12 cellular contexts compared by ENCODE assay signal in genomic region chr22:50540352-50540751, GRCh38. TPM values are rescaled to one million over a fixed set of nuclear protein-coding genes. Genes with fewer than 3 reads are reported as not detected.
DNase-seq lines count a peak whose midpoint lies in the region; ATAC-seq and TF ChIP-seq lines count a peak whose summit lies in the region.
"Had no signal": no experiment of that assay in that cellular context is flagged by ENCODE, and none has a peak within 500 bp of the region (broad histone marks: within the 10 kb centered on the region; RNA-seq: fewer than 3 reads in every experiment).

No MANE protein-coding gene starts in this region.

- peak overlapping the region; percentile 90 for H3K4me3 Mint-ChIP-seq in natural killer cell treated with Interleukin-12 subunit alpha and Interleukin-12 subunit beta and Interleukin-15 and Interleukin-18, amount 100 ng/mL, for 72 hours

- TF ChIP-seq RAD21 in IMR-90 (IDR thresholded peaks at IDR 0.05; ENCODE audit: low read length), result no peak

- H3K56ac ChIP-seq in IMR-90 (ENCODE audit: extremely low read depth, insufficient read depth, low read length), result no peak overlapping the region

- TF ChIP-seq POLR2A in IMR-90 (IDR thresholded peaks at IDR 0.05; ENCODE audit: low read depth, low read length), result no peak

- no peak overlapping the region; the same call in 1 of the 2 replicates for H3K18ac ChIP-seq in IMR-90 (ENCODE audit: low read depth, low read length)

- H3K27ac ChIP-seq in BLaER1 (no peak overlapping the region; the same call in 1 of the 2 replicates), IMR-90 (ENCODE audit: insufficient read depth, low read length) (no peak overlapping the region), ascending aorta (peak overlapping the region; percentile 76 to 77)

- CTCF ChIA-PET in IMR-90 (lab: Yijun Ruan, JAX), result interaction anchor here (0.6 to 0.9 kb wide), 3 partner anchors 37 to 47 kb away, joined by 3 to 6 read pairs (median 4); no protein-coding TSS in a partner anchor

- H3K36me3 ChIP-seq in BLaER1 (no peaks in the 10 kb centered on the region), IMR-90 (ENCODE audit: control insufficient read depth, insufficient read depth, low read length) (no peaks in the 10 kb centered on the region), ascending aorta (no peaks in the 10 kb centered on the region)
- H3K36me3 ChIP-seq: prostate gland had no signal

- in situ Hi-C loops in IMR-90 (cut with MboI; ENCODE audit: low sequenced_read_pairs), result no loop called here

- WGBS in IMR-90 (ENCODE audit: extremely low coverage in 2 of 2, insufficient read length in 1 of 2), 2 experiments, result no CpG with 5 or more reads among the region's 10 CpGs

- H3K4me3 ChIP-seq in BLaER1 (no peak overlapping the region), IMR-90 (ENCODE audit: insufficient read depth, low read depth, low read length) (no peak overlapping the region), ascending aorta (no peak overlapping the region)
- H3K4me3 ChIP-seq: prostate gland had no signal

- POLR2A ChIA-PET in IMR-90 (lab: Charles Lee; ENCODE audit: unreplicated experiment), result interaction anchor here (0.7 kb wide), 1 partner anchor 16 kb away, joined by 9 read pairs; no protein-coding TSS in a partner anchor

- H2AK9ac ChIP-seq in IMR-90 (replicated peaks; ENCODE audit: low read depth, low read length, poor library complexity), result no peak overlapping the region

- dilution Hi-C loops in IMR-90 (cut with HindIII; ENCODE audit: low sequenced_read_pairs, unreplicated experiment), result no loop called here

- H3K4me1 ChIP-seq in BLaER1 (peaks cover 33% of the 10 kb centered on the region), IMR-90 (ENCODE audit: control insufficient read depth, insufficient read depth, low read length) (peaks cover 12% of the 10 kb centered on the region), ascending aorta (peaks cover 3 to 6% of the 10 kb centered on the region in 2 donors)
- H3K4me1 ChIP-seq: prostate gland had no signal

- H3K4me1 Mint-ChIP-seq in natural killer cell treated with Interleukin-12 subunit alpha and Interleukin-12 subunit beta and Interleukin-15 and Interleukin-18, amount 100 ng/mL, for 72 hours (ENCODE audit: low read depth in 2 of 2), result peaks cover 60 to 62% of the 10 kb centered on the region in 2 donors

- peaks cover 16% of the 10 kb centered on the region for H3K36me3 Mint-ChIP-seq in natural killer cell treated with Interleukin-12 subunit alpha and Interleukin-12 subunit beta and Interleukin-15 and Interleukin-18, amount 100 ng/mL, for 72 hours

- no peak overlapping the region for H2BK20ac ChIP-seq in IMR-90 (ENCODE audit: low read depth, low read length)

- peaks cover 5% of the 10 kb centered on the region for H3K9me3 Mint-ChIP-seq in natural killer cell treated with Interleukin-12 subunit alpha and Interleukin-12 subunit beta and Interleukin-15 and Interleukin-18, amount 100 ng/mL, for 72 hours

- no peak overlapping the region for H2AK5ac ChIP-seq in IMR-90 (ENCODE audit: low read depth, low read length)

- H3K14ac ChIP-seq in IMR-90 (replicated peaks; ENCODE audit: low read depth, low read length), result no peak overlapping the region

- no peak overlapping the region for H4K91ac ChIP-seq in IMR-90 (ENCODE audit: insufficient read depth, low read depth, low read length)

- no TSS peak for BruUV-seq in IMR-90 (replicated peaks; lab: Mats Ljungman, UMichigan)

- H2BK120ac ChIP-seq in IMR-90 (ENCODE audit: low read depth, low read length), result no peak overlapping the region; the same call in 1 of the 2 replicates

- H3K27me3 ChIP-seq in BLaER1 (peaks cover 16% of the 10 kb centered on the region), IMR-90 (ENCODE audit: control insufficient read depth, insufficient read depth, low read length) (peaks cover 9% of the 10 kb centered on the region), ascending aorta (no peaks in the 10 kb centered on the region)

- peaks cover 7% of the 10 kb centered on the region for H3K9me1 ChIP-seq in IMR-90 (ENCODE audit: insufficient read depth, low read length)

- DNase-seq in IMR-90 (no peak), ascending aorta (ENCODE audit: low spot score in 2 of 2) (no peak), A172 (ENCODE audit: low spot score) (no peak), middle frontal gyrus (ENCODE audit: extremely low spot score, low spot score) (no peak), NCI-H128 (lab: John Stamatoyannopoulos, UW; ENCODE audit: unreplicated experiment) (no peak), OCI-M2 (lab: John Stamatoyannopoulos, UW; ENCODE audit: unreplicated experiment) (no peak)
- no peak for DNase-seq in natural killer cell treated with Interleukin-12 subunit alpha and Interleukin-12 subunit beta and Interleukin-15 and Interleukin-18, amount 100 ng/mL, for 72 hours (ENCODE audit: low spot score)
- DNase-seq: DMS153 had no signal

- H3K27ac Mint-ChIP-seq in natural killer cell treated with Interleukin-12 subunit alpha and Interleukin-12 subunit beta and Interleukin-15 and Interleukin-18, amount 100 ng/mL, for 72 hours, result peak overlapping the region; percentile 95 to 99

- H3K9ac ChIP-seq in BLaER1, result no peak overlapping the region
- no peak overlapping the region for H3K9ac ChIP-seq in IMR-90 (ENCODE audit: low read depth, low read length)

- no peaks in the 10 kb centered on the region for H3K27me3 Mint-ChIP-seq in natural killer cell treated with Interleukin-12 subunit alpha and Interleukin-12 subunit beta and Interleukin-15 and Interleukin-18, amount 100 ng/mL, for 72 hours

- no peak overlapping the region for H3K23ac ChIP-seq in IMR-90 (ENCODE audit: low read depth, low read length)

- no peak overlapping the region for H2AFZ ChIP-seq in IMR-90 (replicated peaks; ENCODE audit: low read length, poor library complexity)

- ATAC-seq in IMR-90 (ENCODE audit: low read depth), result no peak
- ATAC-seq in natural killer cell treated with Interleukin-12 subunit alpha and Interleukin-12 subunit beta and Interleukin-15 and Interleukin-18, amount 100 ng/mL, for 72 hours, result no peak

- H2BK5ac ChIP-seq in IMR-90 (ENCODE audit: low read depth, low read length, poor library complexity, severe bottlenecking), result peak overlapping the region; percentile 95

- H3K4me2 ChIP-seq in BLaER1 (peak overlapping the region; percentile 82; the same call in 1 of the 2 replicates), IMR-90 (ENCODE audit: low read depth, low read length) (no peak overlapping the region)
- H3K4me2 ChIP-seq: SK-N-SH had no signal

- no peak overlapping the region for H2BK15ac ChIP-seq in IMR-90 (ENCODE audit: low read depth, low read length)

- H4K20me1 ChIP-seq in BLaER1 (no peaks in the 10 kb centered on the region), IMR-90 (ENCODE audit: insufficient read depth, low read length) (no peaks in the 10 kb centered on the region)

- H3K9me3 ChIP-seq in BLaER1 (no peaks in the 10 kb centered on the region), IMR-90 (ENCODE audit: control insufficient read depth, insufficient read depth, low read length) (no peaks in the 10 kb centered on the region), ascending aorta (no peaks in the 10 kb centered on the region)
- H3K9me3 ChIP-seq: prostate gland, SK-N-SH had no signal

- intact Hi-C loops in IMR-90 (cut with micrococcal nuclease) (no loop called here), ascending aorta (cut with DNase I) (no loop called here)

- no peak overlapping the region for H4K5ac ChIP-seq in IMR-90 (ENCODE audit: low read depth, low read length)

- no peaks in the 10 kb centered on the region for H3K79me1 ChIP-seq in IMR-90 (ENCODE audit: low read depth in 1 of 2, low read length in 2 of 2)

- H4K8ac ChIP-seq in IMR-90 (ENCODE audit: low read depth in 2 of 2, low read length in 2 of 2), result no peak overlapping the region

- no peak for TF ChIP-seq CTCF in IMR-90 (conservative IDR thresholded peaks at IDR 0.05; ENCODE audit: low read depth, low read length)
- no peak for TF ChIP-seq CTCF in ascending aorta (IDR thresholded peaks at IDR 0.05)

- no peak overlapping the region for H3K4ac ChIP-seq in IMR-90 (ENCODE audit: low read depth, low read length)

RNA-seq across cellular contexts. Expression of gene KLHDC7B, which starts 5.3 kb away (rescaled TPM):
- total RNA-seq in IMR-90 (2012; rRNA removed) (not detected in 2 replicates), ascending aorta (not detected)
- 0.03 and 0.05 TPM in 2 replicates for polyA plus RNA-seq in IMR-90 (2012; rRNA removed)
- 0.05 TPM in 1 of 2 replicates, not detected in the other for polyA plus RNA-seq in IMR-90 (2012; cell fraction: cytosol; rRNA removed)
- polyA plus RNA-seq in IMR-90 (2012; cell fraction: nucleus; rRNA removed; ENCODE audit: low replicate concordance), result 0.07 and 0.18 TPM in 2 replicates
- total RNA-seq in natural killer cell treated with Interleukin-12 subunit alpha and Interleukin-12 subunit beta and Interleukin-15 and Interleukin-18, amount 100 ng/mL, for 72 hours, result 10 to 100 TPM in 1 of 2 donors, 1 to 10 TPM in 1; 6.5 to 15.2 TPM
- 0.17 TPM in 1 of 2 replicates, not detected in the other for total RNA-seq in A172 (2014; rRNA removed; shearing (Covaris generic))

RNA-seq across cellular contexts. Expression of gene TYMP, which starts 10.5 kb away (rescaled TPM):
- total RNA-seq in IMR-90 (2012; rRNA removed) (0.18 and 0.28 TPM in 2 replicates), ascending aorta (150 TPM)
- polyA plus RNA-seq in IMR-90 (2012; rRNA removed), result 0.74 and 1.5 TPM in 2 replicates
- 3.5 and 3.6 TPM in 2 replicates for polyA plus RNA-seq in IMR-90 (2012; cell fraction: cytosol; rRNA removed)
- polyA plus RNA-seq in IMR-90 (2012; cell fraction: nucleus; rRNA removed; ENCODE audit: low replicate concordance), result 3.0 and 7.2 TPM in 2 replicates
- total RNA-seq in natural killer cell treated with Interleukin-12 subunit alpha and Interleukin-12 subunit beta and Interleukin-15 and Interleukin-18, amount 100 ng/mL, for 72 hours, result 100 to 1,000 TPM; 164 to 234 TPM
- total RNA-seq in A172 (2014; rRNA removed; shearing (Covaris generic)), result 0.10 and 0.31 TPM in 2 replicates

RNA-seq across cellular contexts. Expression of gene SCO2, which starts 15.0 kb away (rescaled TPM):
- total RNA-seq in IMR-90 (2012; rRNA removed), result 1.3 and 1.7 TPM in 2 replicates
- polyA plus RNA-seq in IMR-90 (2012; rRNA removed), result 1.8 and 1.9 TPM in 2 replicates
- polyA plus RNA-seq in IMR-90 (2012; cell fraction: cytosol; rRNA removed), result 2.9 TPM in 2 replicates
- 2.1 and 3.9 TPM in 2 replicates for polyA plus RNA-seq in IMR-90 (2012; cell fraction: nucleus; rRNA removed; ENCODE audit: low replicate concordance)
- total RNA-seq in ascending aorta, result not detected
- total RNA-seq in natural killer cell treated with Interleukin-12 subunit alpha and Interleukin-12 subunit beta and Interleukin-15 and Interleukin-18, amount 100 ng/mL, for 72 hours, result 10 to 100 TPM; 13.1 to 18.5 TPM
- 8.0 and 9.5 TPM in 2 replicates for total RNA-seq in A172 (2014; rRNA removed; shearing (Covaris generic))

RNA-seq across cellular contexts. Expression of gene SYCE3, which starts 22.4 kb away (rescaled TPM):
- total RNA-seq in IMR-90 (2012; rRNA removed) (not detected in 2 replicates), ascending aorta (not detected)
- not detected in 2 replicates for polyA plus RNA-seq in IMR-90 (2012; rRNA removed)
- polyA plus RNA-seq in IMR-90 (2012; cell fraction: cytosol; rRNA removed), result 1.0 TPM in 1 of 2 replicates, not detected in the other
- not detected in 2 replicates for polyA plus RNA-seq in IMR-90 (2012; cell fraction: nucleus; rRNA removed; ENCODE audit: low replicate concordance)
- total RNA-seq in natural killer cell treated with Interleukin-12 subunit alpha and Interleukin-12 subunit beta and Interleukin-15 and Interleukin-18, amount 100 ng/mL, for 72 hours, result not detected
- 2.5 TPM in 1 of 2 replicates, not detected in the other for total RNA-seq in A172 (2014; rRNA removed; shearing (Covaris generic))
- total RNA-seq: activated CD8-positive, alpha-beta memory T cell treated with anti-CD3 and anti-CD28 coated beads for 36 hours had no signal

RNA-seq across cellular contexts. Expression of gene NCAPH2, which starts 32.3 kb away (rescaled TPM):
- total RNA-seq in IMR-90 (2012; rRNA removed) (36.4 and 38.5 TPM in 2 replicates), ascending aorta (41.7 TPM)
- 30.2 and 30.8 TPM in 2 replicates for polyA plus RNA-seq in IMR-90 (2012; rRNA removed)
- 21.4 and 24.2 TPM in 2 replicates for polyA plus RNA-seq in IMR-90 (2012; cell fraction: cytosol; rRNA removed)
- 41.1 and 97.4 TPM in 2 replicates for polyA plus RNA-seq in IMR-90 (2012; cell fraction: nucleus; rRNA removed; ENCODE audit: low replicate concordance)
- 100 to 1,000 TPM; 105 to 156 TPM for total RNA-seq in natural killer cell treated with Interleukin-12 subunit alpha and Interleukin-12 subunit beta and Interleukin-15 and Interleukin-18, amount 100 ng/mL, for 72 hours
- total RNA-seq in A172 (2014; rRNA removed; shearing (Covaris generic)), result 51.8 and 55.6 TPM in 2 replicates

Comparison
In these comparisons a context has a peak if more than half of its experiments do, and no peak if none do; other contexts are left out.
1. H3K27ac ChIP-seq: peak in ascending aorta (2 of 2); none in BLaER1 (single experiment) and IMR-90 (single experiment).
2. RNA of gene TYMP, which starts 10.5 kb away (total RNA-seq): 164 to 234 TPM in natural killer cell treated with Interleukin-12 subunit alpha and Interleukin-12 subunit beta and Interleukin-15 and Interleukin-18, amount 100 ng/mL, for 72 hours and 150 TPM in ascending aorta (single experiment); 0.18 to 0.28 TPM in IMR-90 and 0.10 to 0.31 TPM in A172; every median in the first group is over 100 times any median in the second.